1 cellular context compared by ENCODE assay signal in genomic region chr11:36219996-36220395, GRCh38.
TF ChIP-seq lines count a peak whose summit lies in the region.

No MANE protein-coding gene starts in this region.

TF ChIP-seq in HEK293, 187 proteins besides CTCF, POLR2A, EP300 and RAD21 (continued from another document):
- TF ChIP-seq ZNF280D (tag by site-specific recombination; IDR thresholded peaks at IDR 0.05) (0 out of 2 replicates have a peak, but pooled peaks have one; percentile 29), ZNF239 (tag by site-specific recombination; IDR thresholded peaks at IDR 0.05) (no peak), ZNF404 (tag by site-specific recombination; IDR thresholded peaks at IDR 0.05) (no peak), SETDB1 (IDR thresholded peaks at IDR 0.05; ENCODE audit: insufficient read length, low read length) (peak; percentile 73), ZNF555 (tag by site-specific recombination; conservative IDR thresholded peaks at IDR 0.05) (no peak), ZNF184 (tag by site-specific recombination; IDR thresholded peaks at IDR 0.05) (peak; percentile 100), ZNF138 (tag by site-specific recombination; IDR thresholded peaks at IDR 0.05; ENCODE audit: borderline replicate concordance) (no peak), ZNF639 (tag by site-specific recombination; IDR thresholded peaks at IDR 0.05) (no peak), ZBTB26 (tag by site-specific recombination; optimal IDR thresholded peaks at IDR 0.05) (no peak), ZNF585B (tag by site-specific recombination; IDR thresholded peaks at IDR 0.05) (no peak), ZNF311 (tag by site-specific recombination; IDR thresholded peaks at IDR 0.05; ENCODE audit: borderline replicate concordance) (no peak), YY2 (tag by site-specific recombination; IDR thresholded peaks at IDR 0.05) (no peak), ZNF510 (tag by site-specific recombination; IDR thresholded peaks at IDR 0.05; ENCODE audit: insufficient replicate concordance) (no peak), OVOL3 (tag by site-specific recombination; IDR thresholded peaks at IDR 0.05) (no peak), ZNF561 (tag by site-specific recombination; IDR thresholded peaks at IDR 0.05; ENCODE audit: borderline replicate concordance) (no peak)
